ENCODE assay signal across 9 cellular contexts in genomic region chr4:150385606-150386005, GRCh38.
A peak's percentile ranks its signal among the peaks of the same experiment; 100 is the strongest.
DNase-seq lines count a peak whose midpoint lies in the region; ATAC-seq and TF ChIP-seq lines count a peak whose summit lies in the region.
"Had no signal": no experiment of that assay in that cellular context is flagged by ENCODE, and none has a peak within 500 bp of the region (broad histone marks: within the 10 kb centered on the region; RNA-seq: fewer than 3 reads in every experiment).

No MANE protein-coding gene starts in this region.

- peak; percentile 38 for ATAC-seq in mucosa of descending colon
- ATAC-seq in HG03521 (IDR thresholded peaks at IDR 0.05; ENCODE audit: unreplicated experiment), result no peak
- ATAC-seq in HG02759 (IDR thresholded peaks at IDR 0.05; ENCODE audit: unreplicated experiment), result no peak

- no peaks in the 10 kb centered on the region for H3K9me3 ChIP-seq in mucosa of descending colon

- no peaks in the 10 kb centered on the region for H3K4me1 ChIP-seq in mucosa of descending colon (ENCODE audit: low read depth)

- no peaks in the 10 kb centered on the region for H3K36me3 ChIP-seq in mucosa of descending colon (ENCODE audit: low read depth)

- intact Hi-C loops in mucosa of descending colon (cut with DNase I, micrococcal nuclease), result no loop called here

- H3K4me3 ChIP-seq in cardiac fibroblast (replicated peaks in 1 of 2; ENCODE audit: low read depth in 2 of 2, low read length in 2 of 2), result no peak overlapping the region
- no peak overlapping the region for H3K4me3 ChIP-seq in mucosa of descending colon
- H3K4me3 ChIP-seq: skin epidermis had no signal

- DNase-seq in DMS79 (lab: John Stamatoyannopoulos, UW) (peak; percentile 77), NCI-H187 treated with DMSO at 0.1 percent for 48 hours (lab: John Stamatoyannopoulos, UW) (peak; percentile 76), cardiac fibroblast (ENCODE audit: low read depth in 2 of 2) (peak; percentile 94 to 98), mucosa of descending colon (peak in 1 of 3 donors; percentile 9), amygdala (lab: John Stamatoyannopoulos, UW) (no peak), SHP77 (lab: John Stamatoyannopoulos, UW) (no peak)

- TF ChIP-seq CTCF in cardiac fibroblast (IDR thresholded peaks at IDR 0.05; ENCODE audit: low read depth, low read length), result no peak
- TF ChIP-seq CTCF in mucosa of descending colon (IDR thresholded peaks at IDR 0.05), result no peak

Comparison
In these comparisons a context has a peak if more than half of its experiments do, and no peak if none do; other contexts are left out.
1. DNase-seq: peak in DMS79 (single experiment), NCI-H187 treated with DMSO at 0.1 percent for 48 hours (single experiment) and cardiac fibroblast (2 of 2); none in amygdala (0 of 56) and SHP77 (0 of 2).